Comparison of ENCODE assay signal across 9 cellular contexts in the genomic region with DNA sequence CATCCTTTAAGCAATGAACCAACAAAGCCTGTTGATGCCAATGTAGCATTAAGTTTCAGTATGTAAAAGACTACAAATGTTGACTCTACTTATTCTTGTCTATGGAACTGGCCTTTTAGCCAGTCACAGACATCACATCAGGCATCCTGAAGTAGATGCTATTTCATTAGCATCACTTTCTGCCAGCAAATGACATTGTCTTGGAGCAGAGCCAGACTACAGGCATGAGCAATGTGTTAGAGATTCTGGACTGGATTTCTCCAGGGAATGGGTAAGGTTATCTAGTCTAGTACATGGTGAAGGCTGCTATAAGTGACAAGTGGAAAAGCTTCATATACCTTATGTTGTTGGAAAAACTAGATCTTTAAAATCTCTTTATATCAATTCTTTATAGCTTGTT.
A peak's percentile ranks its signal among the peaks of the same experiment; 100 is the strongest.
DNase-seq lines count a peak whose midpoint lies in the region; ATAC-seq, FAIRE-seq and TF ChIP-seq lines count a peak whose summit lies in the region.
"Had no signal": no experiment of that assay in that cellular context is flagged by ENCODE, and none has a peak within 500 bp of the region (broad histone marks: within the 10 kb centered on the region; RNA-seq: fewer than 3 reads in every experiment).

No MANE protein-coding gene starts in this region.

- DNase-seq in MCF 10A (ENCODE audit: unreplicated experiment) (peak; percentile 48), breast epithelium (ENCODE audit: low spot score in 2 of 2) (no peak), PC-3 (peak; percentile 56), fibroblast of pulmonary artery (ENCODE audit: low read depth) (peak; percentile 63), small intestine (no peak), AG08395 (ENCODE audit: low spot score) (no peak)
- no peak for DNase-seq in natural killer cell treated with Interleukin-12 subunit alpha and Interleukin-12 subunit beta and Interleukin-15 and Interleukin-18, amount 100 ng/mL, for 72 hours (ENCODE audit: low spot score)
- DNase-seq: stimulated activated CD4-positive, alpha-beta T cell treated with anti-CD3 and anti-CD28 coated beads, Interleukin-4, amount 100 ng/mL, for 4 hours had no signal

- H3K79me2 ChIP-seq in PC-3 (ENCODE audit: low read length) = no peaks in the 10 kb centered on the region

- no peak overlapping the region for H3K4me2 ChIP-seq in PC-3 (ENCODE audit: low read length)

- peaks cover 72% of the 10 kb centered on the region for H3K27me3 Mint-ChIP-seq in MCF 10A (ENCODE audit: insufficient read depth, unreplicated experiment)
- no peaks in the 10 kb centered on the region for H3K27me3 Mint-ChIP-seq in natural killer cell treated with Interleukin-12 subunit alpha and Interleukin-12 subunit beta and Interleukin-15 and Interleukin-18, amount 100 ng/mL, for 72 hours

- H3K9ac ChIP-seq in PC-3 (ENCODE audit: low read length) = no peak overlapping the region

- H3K4me3 ChIP-seq in breast epithelium (no peak overlapping the region), PC-3 (ENCODE audit: low read length) (no peak overlapping the region), fibroblast of pulmonary artery (replicated peaks; ENCODE audit: low read depth, low read length) (no peak overlapping the region), small intestine (ENCODE audit: low read depth in 1 of 2, low read length in 2 of 2) (no peak overlapping the region)

- FAIRE-seq in small intestine (lab: Jason Lieb, UNC) = no peak

- peak; percentile 29 for ATAC-seq in PC-3
- ATAC-seq in natural killer cell treated with Interleukin-12 subunit alpha and Interleukin-12 subunit beta and Interleukin-15 and Interleukin-18, amount 100 ng/mL, for 72 hours = no peak

- H3K27ac ChIP-seq in breast epithelium (no peak overlapping the region), PC-3 (ENCODE audit: low read length) (no peak overlapping the region), temporal lobe (ENCODE audit: low read depth, low read length) (peak overlapping the region; percentile 60), small intestine (ENCODE audit: low read depth in 1 of 2, low read length in 1 of 2) (no peak overlapping the region)

- H3K27me3 ChIP-seq in breast epithelium (no peaks in the 10 kb centered on the region), PC-3 (ENCODE audit: low read length) (no peaks in the 10 kb centered on the region), small intestine (ENCODE audit: control insufficient read depth in 2 of 2, insufficient read depth in 2 of 2, low read length in 2 of 2) (no peaks in the 10 kb centered on the region)

- intact Hi-C loops in MCF 10A (cut with micrococcal nuclease) (loop anchor here (1.0 to 5.0 kb wide), 3 partner anchors 140 to 1851 kb away; no protein-coding TSS in a partner anchor), breast epithelium (cut with DNase I; ENCODE audit: low total_unique reads) (no loop called here), PC-3 (cut with micrococcal nuclease) (loop anchor here (1.0 to 5.0 kb wide), 3 partner anchors 140 to 434 kb away; no protein-coding TSS in a partner anchor)

- H3K36me3 Mint-ChIP-seq in MCF 10A (ENCODE audit: insufficient read depth, unreplicated experiment) = no peaks in the 10 kb centered on the region
- H3K36me3 Mint-ChIP-seq in natural killer cell treated with Interleukin-12 subunit alpha and Interleukin-12 subunit beta and Interleukin-15 and Interleukin-18, amount 100 ng/mL, for 72 hours = no peaks in the 10 kb centered on the region

- CTCF ChIA-PET in MCF 10A (lab: Yijun Ruan, JAX) (interaction anchor here (0.6 to 1.1 kb wide), 6 partner anchors 37 to 609 kb away, joined by 3 to 5 read pairs (median 4); a partner anchor contains a TSS), PC-3 (lab: Charles Lee) (no interaction called here)

- H2AFZ ChIP-seq in PC-3 (ENCODE audit: low read length) = 0 out of 2 replicates have a peak overlapping the region, but pooled peaks have one; percentile 16

- H3K4me3 Mint-ChIP-seq in MCF 10A (ENCODE audit: unreplicated experiment) = no peak overlapping the region
- no peak overlapping the region for H3K4me3 Mint-ChIP-seq in natural killer cell treated with Interleukin-12 subunit alpha and Interleukin-12 subunit beta and Interleukin-15 and Interleukin-18, amount 100 ng/mL, for 72 hours

- no TSS peak for BruUV-seq in MCF 10A (replicated peaks; lab: Mats Ljungman, UMichigan)
- BruUV-seq in PC-3 (replicated peaks; lab: Mats Ljungman, UMichigan) = no TSS peak

- no peaks in the 10 kb centered on the region for H4K20me1 ChIP-seq in PC-3 (ENCODE audit: low read length)

- H3K9me3 ChIP-seq in breast epithelium (no peaks in the 10 kb centered on the region), PC-3 (ENCODE audit: low read length) (no peaks in the 10 kb centered on the region), small intestine (ENCODE audit: control insufficient read depth, low read depth) (no peaks in the 10 kb centered on the region)

- no peaks in the 10 kb centered on the region for H3F3A ChIP-seq in PC-3 (ENCODE audit: low read length, unreplicated experiment)

- TF ChIP-seq CTCF in MCF 10A (IDR thresholded peaks at IDR 0.05; ENCODE audit: unreplicated experiment) = no peak
- no peak for TF ChIP-seq CTCF in breast epithelium (IDR thresholded peaks at IDR 0.05)
- TF ChIP-seq CTCF in PC-3 (conservative IDR thresholded peaks at IDR 0.05; ENCODE audit: low read depth, low read length) = no peak
- TF ChIP-seq CTCF in fibroblast of pulmonary artery (IDR thresholded peaks at IDR 0.05; ENCODE audit: low read length, missing control alignments) = no peak

- TF ChIP-seq POLR2A in breast epithelium (IDR thresholded peaks at IDR 0.05) = no peak

- H3K36me3 ChIP-seq in breast epithelium (no peaks in the 10 kb centered on the region), PC-3 (ENCODE audit: low read depth, low read length) (no peaks in the 10 kb centered on the region), small intestine (ENCODE audit: control insufficient read depth in 2 of 2, insufficient read depth in 2 of 2, low read length in 2 of 2) (no peaks in the 10 kb centered on the region)

- no peak overlapping the region for H3K27ac Mint-ChIP-seq in MCF 10A (ENCODE audit: low read depth, unreplicated experiment)
- H3K27ac Mint-ChIP-seq in natural killer cell treated with Interleukin-12 subunit alpha and Interleukin-12 subunit beta and Interleukin-15 and Interleukin-18, amount 100 ng/mL, for 72 hours = no peak overlapping the region

- no peaks in the 10 kb centered on the region for H3K4me1 ChIP-seq in breast epithelium
- H3K4me1 ChIP-seq in PC-3 (ENCODE audit: insufficient read depth, low read length) = no peaks in the 10 kb centered on the region
- no peaks in the 10 kb centered on the region for H3K4me1 ChIP-seq in small intestine (ENCODE audit: control insufficient read depth in 2 of 2, insufficient read depth in 1 of 2, low read depth in 1 of 2, low read length in 1 of 2)

- H3K9me3 Mint-ChIP-seq in MCF 10A (ENCODE audit: unreplicated experiment) = no peaks in the 10 kb centered on the region
- peaks cover 2% of the 10 kb centered on the region for H3K9me3 Mint-ChIP-seq in natural killer cell treated with Interleukin-12 subunit alpha and Interleukin-12 subunit beta and Interleukin-15 and Interleukin-18, amount 100 ng/mL, for 72 hours

- H3K4me1 Mint-ChIP-seq in MCF 10A (ENCODE audit: insufficient read depth, unreplicated experiment) = no peaks in the 10 kb centered on the region
- no peaks in the 10 kb centered on the region for H3K4me1 Mint-ChIP-seq in natural killer cell treated with Interleukin-12 subunit alpha and Interleukin-12 subunit beta and Interleukin-15 and Interleukin-18, amount 100 ng/mL, for 72 hours (ENCODE audit: low read depth in 2 of 2)

- POLR2A ChIA-PET in MCF 10A (lab: Yijun Ruan, JAX) (interaction anchor here (0.9 kb wide), 1 partner anchor 141 kb away, joined by 4 read pairs; no protein-coding TSS in a partner anchor), PC-3 (lab: Charles Lee; ENCODE audit: unreplicated experiment) (no interaction called here)

- H3K9me2 ChIP-seq in PC-3 (replicated peaks; ENCODE audit: low read length) = no peaks in the 10 kb centered on the region

Comparison
In these comparisons a context has a peak if more than half of its experiments do, and no peak if none do; other contexts are left out.
1. DNase-seq: peak in MCF 10A (single experiment), PC-3 (single experiment) and fibroblast of pulmonary artery (single experiment); none in breast epithelium (0 of 2), small intestine (single experiment), AG08395 (single experiment) and natural killer cell treated with Interleukin-12 subunit alpha and Interleukin-12 subunit beta and Interleukin-15 and Interleukin-18, amount 100 ng/mL, for 72 hours (single experiment).